ENCODE assay signal across 8 cellular contexts in the genomic region with DNA sequence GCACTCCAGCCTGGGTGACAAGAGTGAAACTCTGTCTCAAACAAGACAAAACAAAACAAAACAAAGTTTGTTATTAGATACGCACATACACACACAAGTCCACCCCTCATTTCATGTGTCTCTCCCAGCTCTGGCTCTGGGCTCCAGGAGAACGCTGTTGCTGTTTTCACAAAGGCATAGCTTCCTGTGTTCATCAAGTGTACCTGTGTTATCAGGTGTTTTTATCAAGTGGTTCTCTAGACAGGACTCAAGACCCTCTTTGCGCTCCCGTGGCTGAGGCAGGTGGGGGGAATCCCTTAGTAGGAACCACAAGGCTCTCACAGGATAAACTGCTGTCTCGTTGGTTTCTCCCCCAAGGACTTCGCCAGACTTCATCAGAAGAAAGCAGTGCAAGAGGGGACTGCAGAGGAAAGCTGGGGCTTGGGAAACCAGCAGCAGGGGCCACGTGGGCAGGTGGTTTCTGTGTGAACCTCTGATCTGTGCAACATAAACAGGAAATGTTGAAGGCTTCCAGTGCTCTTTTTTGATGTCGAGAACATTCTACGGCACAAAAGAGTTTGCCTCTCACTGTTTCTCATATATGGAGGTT. TPM values are rescaled to one million over a fixed set of nuclear protein-coding genes. Genes with fewer than 3 reads are reported as not detected.
A peak's percentile ranks its signal among the peaks of the same experiment; 100 is the strongest.
DNase-seq lines count a peak whose midpoint lies in the region; ATAC-seq and TF ChIP-seq lines count a peak whose summit lies in the region.

No MANE protein-coding gene starts in this region.

- no peak overlapping the region for H3K4me2 ChIP-seq in Karpas-422 (ENCODE audit: low read depth, low read length, poor library complexity, severe bottlenecking)

- H2AFZ ChIP-seq in Karpas-422 (ENCODE audit: low read length) = 0 out of 2 replicates have a peak overlapping the region, but pooled peaks have one; percentile 10

- DNase-seq in Karpas-422 (no peak), BE2C (no peak), breast epithelium (ENCODE audit: low spot score in 2 of 2) (no peak), HAP-1 (ENCODE audit: low spot score in 2 of 2) (no peak)
- DNase-seq in activated effector memory CD4-positive, alpha-beta T cell treated with anti-CD3 and anti-CD28 coated beads, Interleukin-2, amount 50 U/mL, for 16 hours = peak; percentile 92
- DNase-seq in stimulated activated CD4-positive, alpha-beta T cell treated with anti-CD3 and anti-CD28 coated beads, Interleukin-12 subunit alpha, Interleukin-12 subunit beta, amount 100 ng/mL, for 24 hours (ENCODE audit: low read depth in 2 of 2) = peak; percentile 49 to 52

- no peak overlapping the region for H3K9ac ChIP-seq in Karpas-422 (ENCODE audit: low read length)

- no peaks in the 10 kb centered on the region for H4K20me1 ChIP-seq in Karpas-422 (ENCODE audit: insufficient read depth, low read depth, low read length)

- H3K9me3 ChIP-seq in Karpas-422 (ENCODE audit: low read length) = no peaks in the 10 kb centered on the region
- H3K9me3 ChIP-seq in BE2C = no peaks in the 10 kb centered on the region
- no peaks in the 10 kb centered on the region for H3K9me3 ChIP-seq in breast epithelium
- H3K9me3 ChIP-seq in HAP-1 = no peaks in the 10 kb centered on the region

- H3K9me2 ChIP-seq in Karpas-422 (replicated peaks; ENCODE audit: insufficient read depth, low read length) = no peaks in the 10 kb centered on the region

- in situ Hi-C loops in HAP-1 (cut with MboI; ENCODE audit: low sequenced_read_pairs) = no loop called here

- H3K79me2 ChIP-seq in Karpas-422 (ENCODE audit: low read length) = no peaks in the 10 kb centered on the region

- TF ChIP-seq POLR2A in breast epithelium (IDR thresholded peaks at IDR 0.05) = no peak

- intact Hi-C loops in breast epithelium (cut with DNase I; ENCODE audit: low total_unique reads) = no loop called here

- ATAC-seq in GM19452 (IDR thresholded peaks at IDR 0.05; ENCODE audit: unreplicated experiment) = peak; percentile 69
- ATAC-seq in HG03280 (IDR thresholded peaks at IDR 0.05; ENCODE audit: unreplicated experiment) = no peak

- H3K4me3 ChIP-seq in Karpas-422 (ENCODE audit: low read length) (no peak overlapping the region), BE2C (ENCODE audit: low read depth, low read length) (no peak overlapping the region), breast epithelium (no peak overlapping the region), HAP-1 (no peak overlapping the region)

- no peaks in the 10 kb centered on the region for H3K27me3 ChIP-seq in Karpas-422 (ENCODE audit: low read length)
- no peaks in the 10 kb centered on the region for H3K27me3 ChIP-seq in BE2C
- no peaks in the 10 kb centered on the region for H3K27me3 ChIP-seq in breast epithelium
- peaks cover under 1% of the 10 kb centered on the region; the same call in 1 of the 2 replicates for H3K27me3 ChIP-seq in HAP-1 (ENCODE audit: low read depth)

- H3K27ac ChIP-seq in Karpas-422 (ENCODE audit: low read length) (no peak overlapping the region), breast epithelium (no peak overlapping the region)

- H3K36me3 ChIP-seq in Karpas-422 (ENCODE audit: insufficient read depth, low read length) = no peaks in the 10 kb centered on the region
- H3K36me3 ChIP-seq in BE2C = no peaks in the 10 kb centered on the region
- H3K36me3 ChIP-seq in breast epithelium = no peaks in the 10 kb centered on the region
- H3K36me3 ChIP-seq in HAP-1 (replicated peaks) = no peaks in the 10 kb centered on the region

- no peaks in the 10 kb centered on the region for H3K4me1 ChIP-seq in Karpas-422 (ENCODE audit: low read length)
- H3K4me1 ChIP-seq in BE2C = peaks cover 8% of the 10 kb centered on the region
- peaks cover 0 to 10% of the 10 kb centered on the region in 2 donors for H3K4me1 ChIP-seq in breast epithelium
- H3K4me1 ChIP-seq in HAP-1 = peaks cover 18% of the 10 kb centered on the region

- TF ChIP-seq CTCF in BE2C (IDR thresholded peaks at IDR 0.05; ENCODE audit: low read depth, low read length) (no peak), breast epithelium (IDR thresholded peaks at IDR 0.05) (no peak)

RNA-seq across cellular contexts. Expression of a gene that starts 6.9 kb away (rescaled TPM):
- 236 and 248 TPM in 2 replicates for total RNA-seq in Karpas-422 (2014; rRNA removed; shearing (Covaris generic); ENCODE audit: low replicate concordance)
- 42.7 TPM for polyA plus RNA-seq in BE2C (2012; ENCODE audit: insufficient read depth, insufficient read length, low read depth)
- total RNA-seq in breast epithelium = 10 to 100 TPM; 44.8 to 65.7 (median 61.6) TPM

RNA-seq across cellular contexts. Expression of a gene that starts 33.7 kb away (rescaled TPM):
- total RNA-seq in Karpas-422 (2014; rRNA removed; shearing (Covaris generic); ENCODE audit: low replicate concordance) = 0.18 TPM in 1 of 2 replicates, not detected in the other
- polyA plus RNA-seq in BE2C (2012; ENCODE audit: insufficient read depth, insufficient read length, low read depth) = not detected
- 1,000 to 10,000 TPM in 2 of 3 donors, 100 to 1,000 TPM in 1; 651 to 2,224 (median 1,247) TPM for total RNA-seq in breast epithelium

Comparison
In these comparisons a context has a peak if more than half of its experiments do, and no peak if none do; other contexts are left out.
1. DNase-seq: peak in activated effector memory CD4-positive, alpha-beta T cell treated with anti-CD3 and anti-CD28 coated beads, Interleukin-2, amount 50 U/mL, for 16 hours (single experiment) and stimulated activated CD4-positive, alpha-beta T cell treated with anti-CD3 and anti-CD28 coated beads, Interleukin-12 subunit alpha, Interleukin-12 subunit beta, amount 100 ng/mL, for 24 hours (2 of 2); none in Karpas-422 (single experiment), BE2C (single experiment), breast epithelium (0 of 2) and HAP-1 (0 of 2).
2. RNA of a gene that starts 33.7 kb away (total RNA-seq): 651 to 2,224 TPM in breast epithelium; 0.18 TPM in Karpas-422; every median in the first group is over 100 times any median in the second.